Comparison of ENCODE assay signal across 28 cellular contexts in the genomic region with DNA sequence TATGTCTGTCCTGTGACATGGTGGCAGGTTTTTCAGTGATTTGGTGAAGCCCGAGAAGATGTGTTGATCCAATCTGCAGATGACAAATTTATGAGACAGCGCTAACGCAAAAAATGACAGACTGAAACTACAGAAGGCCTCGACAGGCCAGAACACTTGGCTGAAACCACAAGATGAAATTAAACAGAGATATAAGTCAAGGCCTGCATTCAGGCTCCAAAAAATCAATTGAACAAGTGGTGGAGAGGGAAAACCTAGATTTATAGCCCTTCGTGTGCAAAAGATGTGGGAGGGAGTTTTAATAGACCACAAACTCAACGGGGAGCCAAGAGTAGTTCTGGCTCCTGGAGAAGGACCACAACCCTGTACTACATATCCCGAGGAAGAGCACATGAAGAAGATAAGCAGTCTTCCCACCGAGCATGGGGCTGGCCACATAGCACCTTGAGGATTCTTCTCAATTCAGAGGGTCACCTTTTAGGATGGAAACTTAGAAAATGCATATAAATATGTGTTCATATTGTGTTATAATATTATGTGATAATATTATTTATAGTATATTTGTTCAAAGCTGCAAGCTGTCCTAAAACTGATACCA.
"Had no signal": no experiment of that assay in that cellular context is flagged by ENCODE, and none has a peak within 500 bp of the region (broad histone marks: within the 10 kb centered on the region; RNA-seq: fewer than 3 reads in every experiment).

No MANE protein-coding gene starts in this region.

- H3K36me3 Mint-ChIP-seq: stimulated activated effector memory CD8-positive, alpha-beta T cell treated with anti-CD3 and anti-CD28 coated beads, Interleukin-12 subunit alpha, Interleukin-12 subunit beta, amount 100 ng/mL, for 72 hours; stimulated activated memory B cell treated with anti-CD40 and anti-IgM and Interleukin-4, amounts not matched to agents 10 μg/mL and 1 μg/mL and 100 μg/mL, for 72 hours; stimulated activated naive B cell treated with anti-CD40 and anti-IgM and Interleukin-4, amounts not matched to agents 10 μg/mL and 1 μg/mL and 100 μg/mL, for 72 hours; type B pancreatic cell had no signal

- H3K27me3 ChIP-seq: testis, thyroid gland, transverse colon, upper lobe of left lung, upper lobe of right lung, uterus, vagina had no signal

- H3K4me3 Mint-ChIP-seq: stimulated activated effector memory CD8-positive, alpha-beta T cell treated with anti-CD3 and anti-CD28 coated beads, Interleukin-12 subunit alpha, Interleukin-12 subunit beta, amount 100 ng/mL, for 72 hours; stimulated activated memory B cell treated with anti-CD40 and anti-IgM and Interleukin-4, amounts not matched to agents 10 μg/mL and 1 μg/mL and 100 μg/mL, for 72 hours; stimulated activated naive B cell treated with anti-CD40 and anti-IgM and Interleukin-4, amounts not matched to agents 10 μg/mL and 1 μg/mL and 100 μg/mL, for 72 hours; stimulated activated naive CD8-positive, alpha-beta T cell treated with anti-CD3 and anti-CD28 coated beads, Interleukin-15, amount 100 ng/mL, for 72 hours; stimulated activated naive CD8-positive, alpha-beta T cell treated with anti-CD3 and anti-CD28 coated beads, Interleukin-15, Interleukin-2, amounts not matched to agents 100 ng/mL and 50 ng/mL, for 24 hours; type B pancreatic cell had no signal

- ATAC-seq: stimulated activated memory B cell treated with anti-CD40 and anti-IgM and Interleukin-4, amounts not matched to agents 10 μg/mL and 1 μg/mL and 100 μg/mL, for 72 hours; stimulated activated naive B cell treated with anti-CD40 and anti-IgM and Interleukin-4, amounts not matched to agents 10 μg/mL and 1 μg/mL and 100 μg/mL, for 72 hours; stimulated activated naive CD8-positive, alpha-beta T cell treated with anti-CD3 and anti-CD28 coated beads, Interleukin-15, amount 100 ng/mL, for 72 hours; stimulated activated naive CD8-positive, alpha-beta T cell treated with anti-CD3 and anti-CD28 coated beads, Interleukin-15, Interleukin-2, amounts not matched to agents 100 U/mL and 50 U/mL, for 24 hours; upper lobe of right lung had no signal

- H3K9me3 ChIP-seq: stomach, suprapubic skin, testis, thoracic aorta, thyroid gland, tibial artery, tibial nerve, transverse colon, upper lobe of left lung, upper lobe of right lung, uterus, vagina had no signal

- H3K9me3 Mint-ChIP-seq: stimulated activated effector memory CD8-positive, alpha-beta T cell treated with anti-CD3 and anti-CD28 coated beads, Interleukin-12 subunit alpha, Interleukin-12 subunit beta, amount 100 ng/mL, for 72 hours; stimulated activated naive B cell treated with anti-CD40 and anti-IgM and Interleukin-4, amounts not matched to agents 10 μg/mL and 1 μg/mL and 100 μg/mL, for 72 hours; stimulated activated naive CD8-positive, alpha-beta T cell treated with anti-CD3 and anti-CD28 coated beads, Interleukin-15, amount 100 ng/mL, for 72 hours; stimulated activated naive CD8-positive, alpha-beta T cell treated with anti-CD3 and anti-CD28 coated beads, Interleukin-15, Interleukin-2, amounts not matched to agents 100 ng/mL and 50 ng/mL, for 24 hours; type B pancreatic cell had no signal

- H3K4me1 ChIP-seq: suprapubic skin, testis, thyroid gland, tibial artery, tibial nerve, upper lobe of left lung, upper lobe of right lung, uterus, vagina had no signal

- DNase-seq: stimulated activated CD4-positive, alpha-beta T cell treated with anti-CD3 and anti-CD28 coated beads, Interleukin-2, amount 100 ng/mL, for 48 hours; stimulated activated CD4-positive, alpha-beta T cell treated with anti-CD3 and anti-CD28 coated beads, Interleukin-4, amount 100 ng/mL, for 1 hour; stimulated activated CD4-positive, alpha-beta T cell treated with anti-CD3 and anti-CD28 coated beads, Interleukin-4, amount 100 ng/mL, for 24 hours; stimulated activated CD4-positive, alpha-beta T cell treated with anti-CD3 and anti-CD28 coated beads, Interleukin-4, amount 100 ng/mL, for 4 hours; stimulated activated CD8-positive, alpha-beta memory T cell treated with anti-CD3 and anti-CD28 coated beads, Interleukin-4, amount 100 ng/mL, for 48 hours; stimulated activated naive B cell treated with anti-CD40 and anti-IgM and Interleukin-4, amounts not matched to agents 10 μg/mL and 1 μg/mL and 100 μg/mL, for 72 hours; stimulated activated naive CD4-positive, alpha-beta T cell; stimulated activated naive CD4-positive, alpha-beta T cell treated with Interleukin-2 at 50 U/mL for 16 hours; stimulated activated naive CD8-positive, alpha-beta T cell treated with anti-CD3 and anti-CD28 coated beads, Interleukin-15, amount 100 ng/mL, for 72 hours; stimulated activated naive CD8-positive, alpha-beta T cell treated with anti-CD3 and anti-CD28 coated beads, Interleukin-15, Interleukin-2, amounts not matched to agents 100 U/mL and 50 U/mL, for 24 hours; stomach; substantia nigra; testis; thyroid gland; tibial artery; transverse colon; trophoblast cell; upper lobe of left lung; upper lobe of right lung; uterus had no signal

- H3K4me1 Mint-ChIP-seq: stimulated activated effector memory CD8-positive, alpha-beta T cell treated with anti-CD3 and anti-CD28 coated beads, Interleukin-12 subunit alpha, Interleukin-12 subunit beta, amount 100 ng/mL, for 72 hours; stimulated activated memory B cell treated with anti-CD40 and anti-IgM and Interleukin-4, amounts not matched to agents 10 μg/mL and 1 μg/mL and 100 μg/mL, for 72 hours; stimulated activated naive CD8-positive, alpha-beta T cell treated with anti-CD3 and anti-CD28 coated beads, Interleukin-15, amount 100 ng/mL, for 72 hours had no signal

- H3K36me3 ChIP-seq: stomach, suprapubic skin, thoracic aorta, thyroid gland, tibial artery, tibial nerve, transverse colon, upper lobe of left lung, upper lobe of right lung, uterus, vagina had no signal

- H3K4me3 ChIP-seq: stomach, suprapubic skin, testis, thoracic aorta, thyroid gland, tibial artery, tibial nerve, transverse colon, upper lobe of left lung, upper lobe of right lung, uterus, vagina had no signal

- H3K27ac Mint-ChIP-seq: stimulated activated effector memory CD8-positive, alpha-beta T cell treated with anti-CD3 and anti-CD28 coated beads, Interleukin-12 subunit alpha, Interleukin-12 subunit beta, amount 100 ng/mL, for 72 hours; stimulated activated memory B cell treated with anti-CD40 and anti-IgM and Interleukin-4, amounts not matched to agents 10 μg/mL and 1 μg/mL and 100 μg/mL, for 72 hours; stimulated activated naive B cell treated with anti-CD40 and anti-IgM and Interleukin-4, amounts not matched to agents 10 μg/mL and 1 μg/mL and 100 μg/mL, for 72 hours; stimulated activated naive CD8-positive, alpha-beta T cell treated with anti-CD3 and anti-CD28 coated beads, Interleukin-15, amount 100 ng/mL, for 72 hours; stimulated activated naive CD8-positive, alpha-beta T cell treated with anti-CD3 and anti-CD28 coated beads, Interleukin-15, Interleukin-2, amounts not matched to agents 100 ng/mL and 50 ng/mL, for 24 hours; type B pancreatic cell had no signal

- H3K27ac ChIP-seq: stomach, suprapubic skin, testis, thoracic aorta, thyroid gland, tibial artery, tibial nerve, transverse colon, upper lobe of left lung, upper lobe of right lung, uterus, vagina had no signal
